ENCODE assay signal across 8 cellular contexts in the genomic region with DNA sequence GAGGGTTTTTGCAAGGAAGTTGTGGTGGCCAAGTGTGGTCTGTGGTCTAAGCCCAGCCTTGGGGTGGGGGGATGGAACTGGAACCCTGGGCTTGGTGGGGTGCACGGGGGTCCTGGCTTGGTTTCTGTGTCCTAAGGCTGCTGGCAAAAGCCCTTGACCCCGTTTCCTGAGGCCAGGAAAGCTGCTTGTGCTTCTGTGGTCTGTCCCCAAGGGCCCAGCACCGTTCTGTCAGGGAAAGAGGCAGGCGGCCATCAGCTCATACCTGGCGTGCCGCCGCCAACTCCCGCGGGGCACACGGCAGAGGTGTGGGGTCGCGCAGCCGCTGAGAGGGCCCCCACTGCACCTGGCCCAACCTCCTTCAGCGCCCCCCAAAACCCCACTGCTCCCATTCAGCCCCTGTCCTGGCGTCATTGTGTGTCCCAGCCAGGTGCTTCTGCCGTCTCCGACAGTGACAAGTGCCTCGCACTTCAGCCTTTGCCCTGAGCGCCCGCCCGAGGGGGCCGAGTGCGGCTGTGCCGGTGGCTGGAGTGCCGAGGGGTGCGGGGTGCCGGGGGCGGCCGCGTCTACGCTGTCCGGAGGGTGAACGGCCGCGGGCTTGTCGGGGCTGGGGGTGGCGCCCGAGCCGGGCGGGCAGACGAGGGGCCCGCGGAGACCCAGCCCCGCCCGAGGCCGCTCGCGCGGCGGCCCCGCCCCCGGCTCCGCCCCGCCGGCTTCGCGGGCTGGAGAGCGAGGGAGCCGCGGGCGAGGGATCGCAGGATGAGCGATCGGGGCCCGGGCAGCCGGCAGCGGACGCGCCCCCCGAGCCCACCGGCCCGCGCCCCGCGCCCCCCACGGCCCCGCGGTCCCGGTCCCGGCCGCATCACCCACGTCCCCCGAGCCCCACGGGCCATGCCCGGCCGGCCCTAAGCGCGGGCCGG. TPM values are rescaled to one million over a fixed set of nuclear protein-coding genes. Genes with fewer than 3 reads are reported as not detected.
DNase-seq lines count a peak whose midpoint lies in the region; ATAC-seq, FAIRE-seq and TF ChIP-seq lines count a peak whose summit lies in the region.

TSS of gene CNIH2 (plus strand) at position 701 of the 917 bp plus-strand sequence. CDS start 282 bp downstream, outside the sequence.

- peak; percentile 81 for FAIRE-seq in GM12892 (lab: Jason Lieb, UNC)

- peak; percentile 74 for DNase-seq in GM12892 (ENCODE audit: insufficient read length)
- DNase-seq in RWPE2 (ENCODE audit: low spot score) = no peak
- no peak for DNase-seq in astrocyte of the spinal cord (ENCODE audit: low read depth, low spot score)
- DNase-seq in kidney tubule cell (ENCODE audit: low spot score) = peak; percentile 20
- no peak for DNase-seq in stimulated activated naive CD8-positive, alpha-beta T cell treated with anti-CD3 and anti-CD28 coated beads, Interleukin-15, amount 100 ng/mL, for 72 hours

- in situ Hi-C loops in astrocyte of the spinal cord (cut with HindIII; ENCODE audit: low sequenced_read_pairs) = no loop called here

- H3K4me1 Mint-ChIP-seq in stimulated activated naive CD8-positive, alpha-beta T cell treated with anti-CD3 and anti-CD28 coated beads, Interleukin-15, amount 100 ng/mL, for 72 hours = peaks cover 43% of the 10 kb centered on the region

- no peaks in the 10 kb centered on the region for H3K4me1 ChIP-seq in RWPE2 (ENCODE audit: insufficient read depth, poor library complexity, severe bottlenecking)

- H3K27ac ChIP-seq in 22Rv1 (peak within 1 kb of the TSS; percentile 77), RWPE2 (ENCODE audit: poor library complexity, severe bottlenecking) (no peak within 1 kb of the TSS)

- TF ChIP-seq CTCF in 22Rv1 (IDR thresholded peaks at IDR 0.05) = no peak
- TF ChIP-seq CTCF in RWPE2 (IDR thresholded peaks at IDR 0.05; ENCODE audit: poor library complexity, severe bottlenecking) = no peak
- no peak for TF ChIP-seq CTCF in astrocyte of the spinal cord (IDR thresholded peaks at IDR 0.05; ENCODE audit: low read depth, low read length)

- H3K4me3 ChIP-seq in RWPE2 (ENCODE audit: severe bottlenecking) (peak within 1 kb of the TSS; percentile 32), astrocyte of the spinal cord (ENCODE audit: low read depth, low read length) (peak within 1 kb of the TSS; percentile 12)

- H3K27me3 ChIP-seq in RWPE2 (ENCODE audit: insufficient read depth, poor library complexity, severe bottlenecking) = no peaks in the 10 kb centered on the region

- H3K27me3 Mint-ChIP-seq in stimulated activated naive CD8-positive, alpha-beta T cell treated with anti-CD3 and anti-CD28 coated beads, Interleukin-15, amount 100 ng/mL, for 72 hours = peaks cover 21% of the 10 kb centered on the region

- peak within 1 kb of the TSS; percentile 74 to 78 for H3K4me3 Mint-ChIP-seq in stimulated activated naive CD8-positive, alpha-beta T cell treated with anti-CD3 and anti-CD28 coated beads, Interleukin-15, amount 100 ng/mL, for 72 hours

- peaks cover 24% of the 10 kb centered on the region for H3K36me3 ChIP-seq in RWPE2 (ENCODE audit: low read depth)

- peak; percentile 16; the same call in 2 of the 3 replicates for ATAC-seq in RWPE2 (ENCODE audit: low read depth)
- peak; percentile 44 for ATAC-seq in stimulated activated naive CD8-positive, alpha-beta T cell treated with anti-CD3 and anti-CD28 coated beads, Interleukin-15, amount 100 ng/mL, for 72 hours
- no peak for ATAC-seq in HG03520 (IDR thresholded peaks at IDR 0.05; ENCODE audit: unreplicated experiment)
- ATAC-seq in GM21717 (IDR thresholded peaks at IDR 0.05; ENCODE audit: unreplicated experiment) = no peak

- TF ChIP-seq POLR2A in GM12892 (IDR thresholded peaks at IDR 0.05; ENCODE audit: low read depth, low read length) = no peak; the same call in 1 of the 2 replicates

- peak within 1 kb of the TSS; percentile 8 to 13 for H3K27ac Mint-ChIP-seq in stimulated activated naive CD8-positive, alpha-beta T cell treated with anti-CD3 and anti-CD28 coated beads, Interleukin-15, amount 100 ng/mL, for 72 hours

- no peaks in the 10 kb centered on the region for H3K9me3 Mint-ChIP-seq in stimulated activated naive CD8-positive, alpha-beta T cell treated with anti-CD3 and anti-CD28 coated beads, Interleukin-15, amount 100 ng/mL, for 72 hours

- no peaks in the 10 kb centered on the region for H3K9me3 ChIP-seq in RWPE2 (ENCODE audit: severe bottlenecking)

RNA-seq across cellular contexts. Expression of gene CNIH2, which starts in this region (rescaled TPM):
- polyA plus RNA-seq in GM12892 (2012; ENCODE audit: missing spikeins) = 0.47 TPM

Comparison
In these comparisons a context has a peak if more than half of its experiments do, and no peak if none do; other contexts are left out.
1. DNase-seq: peak in GM12892 (single experiment) and kidney tubule cell (single experiment); none in RWPE2 (single experiment), astrocyte of the spinal cord (single experiment) and stimulated activated naive CD8-positive, alpha-beta T cell treated with anti-CD3 and anti-CD28 coated beads, Interleukin-15, amount 100 ng/mL, for 72 hours (0 of 2).
2. ATAC-seq: peak in RWPE2 (single experiment) and stimulated activated naive CD8-positive, alpha-beta T cell treated with anti-CD3 and anti-CD28 coated beads, Interleukin-15, amount 100 ng/mL, for 72 hours (single experiment); none in HG03520 (single experiment) and GM21717 (single experiment).